In the genomic region with DNA sequence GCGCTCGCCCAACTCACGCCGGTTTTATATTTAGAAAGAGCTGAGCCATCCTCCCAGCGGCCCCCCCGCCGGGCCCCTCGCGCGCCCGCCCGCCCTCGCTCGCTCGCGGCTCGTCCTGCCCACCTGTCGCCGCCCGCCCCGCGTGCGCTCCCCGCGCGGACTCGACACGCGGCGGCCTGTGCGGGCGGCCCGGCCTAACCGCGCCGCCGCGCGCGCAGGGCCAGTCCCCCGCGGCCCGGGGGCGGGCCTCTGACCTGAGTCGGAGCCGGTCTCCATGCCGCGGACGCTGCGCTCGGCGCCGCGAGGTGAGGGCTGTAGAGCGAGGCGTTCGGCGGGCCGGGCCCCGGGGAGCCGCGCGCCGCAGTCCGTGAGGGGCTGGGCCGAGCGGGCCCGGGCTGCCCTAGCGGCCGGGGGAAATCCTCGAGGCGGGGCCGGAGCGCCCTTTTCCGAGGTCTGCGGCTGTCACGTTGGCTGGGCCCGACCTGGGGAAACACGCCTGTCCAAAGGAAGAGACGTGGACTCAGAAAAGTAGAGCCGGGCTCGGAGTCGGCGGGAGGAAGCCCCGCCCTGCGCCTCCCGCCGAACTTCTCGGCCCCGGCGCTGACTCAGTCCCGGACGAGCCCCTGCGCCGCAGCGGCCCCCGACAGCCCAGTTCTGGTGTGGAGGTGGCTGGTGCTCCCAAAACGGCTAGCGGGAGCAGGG, we compare ENCODE assay signal across 8 cellular contexts. TPM values are rescaled to one million over a fixed set of nuclear protein-coding genes. Genes with fewer than 3 reads are reported as not detected.
DNase-seq lines count a peak whose midpoint lies in the region; ATAC-seq and TF ChIP-seq lines count a peak whose summit lies in the region.

A gene with protein sequence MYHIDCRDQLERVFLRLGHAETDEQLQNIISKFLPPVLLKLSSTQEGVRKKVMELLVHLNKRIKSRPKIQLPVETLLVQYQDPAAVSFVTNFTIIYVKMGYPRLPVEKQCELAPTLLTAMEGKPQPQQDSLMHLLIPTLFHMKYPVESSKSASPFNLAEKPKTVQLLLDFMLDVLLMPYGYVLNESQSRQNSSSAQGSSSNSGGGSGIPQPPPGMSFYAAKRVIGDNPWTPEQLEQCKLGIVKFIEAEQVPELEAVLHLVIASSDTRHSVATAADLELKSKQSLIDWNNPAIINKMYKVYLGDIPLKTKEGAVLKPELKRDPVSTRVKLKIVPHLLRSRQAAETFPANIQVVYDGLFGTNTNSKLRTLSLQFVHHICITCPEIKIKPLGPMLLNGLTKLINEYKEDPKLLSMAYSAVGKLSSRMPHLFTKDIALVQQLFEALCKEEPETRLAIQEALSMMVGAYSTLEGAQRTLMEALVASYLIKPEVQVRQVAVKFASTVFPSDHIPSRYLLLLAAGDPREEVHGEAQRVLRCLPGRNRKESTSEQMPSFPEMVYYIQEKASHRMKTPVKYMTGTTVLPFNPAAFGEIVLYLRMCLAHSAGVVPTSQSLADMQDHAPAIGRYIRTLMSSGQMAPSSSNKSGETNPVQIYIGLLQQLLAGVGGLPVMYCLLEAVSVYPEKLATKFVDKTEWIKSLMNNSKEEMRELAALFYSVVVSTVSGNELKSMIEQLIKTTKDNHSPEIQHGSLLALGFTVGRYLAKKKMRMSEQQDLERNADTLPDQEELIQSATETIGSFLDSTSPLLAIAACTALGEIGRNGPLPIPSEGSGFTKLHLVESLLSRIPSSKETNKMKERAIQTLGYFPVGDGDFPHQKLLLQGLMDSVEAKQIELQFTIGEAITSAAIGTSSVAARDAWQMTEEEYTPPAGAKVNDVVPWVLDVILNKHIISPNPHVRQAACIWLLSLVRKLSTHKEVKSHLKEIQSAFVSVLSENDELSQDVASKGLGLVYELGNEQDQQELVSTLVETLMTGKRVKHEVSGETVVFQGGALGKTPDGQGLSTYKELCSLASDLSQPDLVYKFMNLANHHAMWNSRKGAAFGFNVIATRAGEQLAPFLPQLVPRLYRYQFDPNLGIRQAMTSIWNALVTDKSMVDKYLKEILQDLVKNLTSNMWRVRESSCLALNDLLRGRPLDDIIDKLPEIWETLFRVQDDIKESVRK (N-terminal part only) (minus strand): TSS at position 522 of the 702 bp plus-strand sequence. CDS start 11,465 bp downstream, outside the sequence.

- H3K36me3 ChIP-seq in Peyer's patch, result no peaks in the 10 kb centered on the region
- H3K36me3 ChIP-seq in esophagus squamous epithelium, result no peaks in the 10 kb centered on the region

- no peaks in the 10 kb centered on the region for H3K9me3 Mint-ChIP-seq in activated T-helper 1 cell treated with anti-CD3 and anti-CD28 coated beads, Interleukin-12 subunit alpha, Interleukin-12 subunit beta, Interleukin-2, Interleukin-4 antibody, amounts not matched to agents 30 ng/mL and 10 ng/mL and 1 ng/mL, durations not matched to agents 14 hours and 24 hours and 36 hours

- DNase-seq in COLO668 (lab: John Stamatoyannopoulos, UW; ENCODE audit: unreplicated experiment) (peak; percentile 77), Peyer's patch (peak; percentile 65 to 89 (median 87)), esophagus squamous epithelium (lab: John Stamatoyannopoulos, UW) (peak; percentile 17), myocyte (ENCODE audit: low read depth) (peak; percentile 83)
- DNase-seq in activated T-helper 1 cell treated with anti-CD3 and anti-CD28 coated beads, Interleukin-12 subunit alpha, Interleukin-12 subunit beta, Interleukin-2, Interleukin-4 antibody, amounts not matched to agents 30 ng/mL and 10 ng/mL and 1 ng/mL, durations not matched to agents 14 hours and 24 hours and 36 hours (ENCODE audit: low spot score), result peak; percentile 65
- DNase-seq in stimulated activated CD8-positive, alpha-beta memory T cell treated with anti-CD3 and anti-CD28 coated beads, Interleukin-7, amount 100 ng/mL, for 4 hours (ENCODE audit: low read depth in 2 of 2), result peak; percentile 39 to 70

- H3K4me1 Mint-ChIP-seq in activated T-helper 1 cell treated with anti-CD3 and anti-CD28 coated beads, Interleukin-12 subunit alpha, Interleukin-12 subunit beta, Interleukin-2, Interleukin-4 antibody, amounts not matched to agents 30 ng/mL and 10 ng/mL and 1 ng/mL, durations not matched to agents 14 hours and 24 hours and 36 hours (ENCODE audit: low read depth), result peaks cover 34% of the 10 kb centered on the region

- H3K9me3 ChIP-seq in Peyer's patch, result no peaks in the 10 kb centered on the region
- H3K9me3 ChIP-seq in esophagus squamous epithelium, result no peaks in the 10 kb centered on the region

- H3K4me1 ChIP-seq in Peyer's patch (peaks cover 0 to 6% (median 0%) of the 10 kb centered on the region in 4 donors), esophagus squamous epithelium (peaks cover 12 to 36% (median 14%) of the 10 kb centered on the region in 3 donors)

- peak within 1 kb of the TSS; percentile 87 for H3K4me3 Mint-ChIP-seq in activated T-helper 1 cell treated with anti-CD3 and anti-CD28 coated beads, Interleukin-12 subunit alpha, Interleukin-12 subunit beta, Interleukin-2, Interleukin-4 antibody, amounts not matched to agents 30 ng/mL and 10 ng/mL and 1 ng/mL, durations not matched to agents 14 hours and 24 hours and 36 hours

- peak within 1 kb of the TSS; percentile 96 to 99 (median 98) for H3K27ac ChIP-seq in Peyer's patch
- peak within 1 kb of the TSS; percentile 94 to 99 (median 96) for H3K27ac ChIP-seq in esophagus squamous epithelium

- H3K36me3 Mint-ChIP-seq in activated T-helper 1 cell treated with anti-CD3 and anti-CD28 coated beads, Interleukin-12 subunit alpha, Interleukin-12 subunit beta, Interleukin-2, Interleukin-4 antibody, amounts not matched to agents 30 ng/mL and 10 ng/mL and 1 ng/mL, durations not matched to agents 14 hours and 24 hours and 36 hours (ENCODE audit: low read depth), result peaks cover 12% of the 10 kb centered on the region

- TF ChIP-seq POLR2A in Peyer's patch (IDR thresholded peaks at IDR 0.05) (peak; percentile 41 to 60), esophagus squamous epithelium (IDR thresholded peaks at IDR 0.05) (peak in 1 of 4 donors; percentile 54)

- intact Hi-C loops in activated T-helper 1 cell treated with anti-CD3 and anti-CD28 coated beads, Interleukin-12 subunit alpha, Interleukin-12 subunit beta, Interleukin-2, Interleukin-4 antibody, amounts not matched to agents 30 ng/mL and 10 ng/mL and 1 ng/mL, durations not matched to agents 14 hours and 24 hours and 36 hours (cut with micrococcal nuclease), result loop anchor here (1.0 to 10.0 kb wide), 13 partner anchors 41 to 1931 kb away; partner anchors contain the start of genes C9orf43, DNAJC25, FKBP15 and INIP
- intact Hi-C loops in esophagus squamous epithelium (cut with DNase I), result no loop called here

- peak in 2 of 6 experiments; percentile 16 to 29 for TF ChIP-seq CTCF in Peyer's patch (IDR thresholded peaks at IDR 0.05)
- peak in 2 of 6 experiments; percentile 3 to 26 for TF ChIP-seq CTCF in esophagus squamous epithelium (IDR thresholded peaks at IDR 0.05)

- H3K27me3 Mint-ChIP-seq in activated T-helper 1 cell treated with anti-CD3 and anti-CD28 coated beads, Interleukin-12 subunit alpha, Interleukin-12 subunit beta, Interleukin-2, Interleukin-4 antibody, amounts not matched to agents 30 ng/mL and 10 ng/mL and 1 ng/mL, durations not matched to agents 14 hours and 24 hours and 36 hours (ENCODE audit: insufficient read depth), result peaks cover 3% of the 10 kb centered on the region

- 0% methylated on average over 17 of the region's 99 CpGs; no CpG with 5 or more reads in 1 of the 2 donors for WGBS in esophagus squamous epithelium, 2 donors

- peak; percentile 55 for ATAC-seq in GM19452 (IDR thresholded peaks at IDR 0.05; ENCODE audit: unreplicated experiment)
- peak; percentile 36 for ATAC-seq in HG03565 (IDR thresholded peaks at IDR 0.05; ENCODE audit: unreplicated experiment)

- H3K27me3 ChIP-seq in Peyer's patch (no peaks in the 10 kb centered on the region), esophagus squamous epithelium (peaks cover 0 to 5% (median 0%) of the 10 kb centered on the region in 4 donors)

- H3K27ac Mint-ChIP-seq in activated T-helper 1 cell treated with anti-CD3 and anti-CD28 coated beads, Interleukin-12 subunit alpha, Interleukin-12 subunit beta, Interleukin-2, Interleukin-4 antibody, amounts not matched to agents 30 ng/mL and 10 ng/mL and 1 ng/mL, durations not matched to agents 14 hours and 24 hours and 36 hours, result peak within 1 kb of the TSS; percentile 86

- peak within 1 kb of the TSS; percentile 82 to 98 (median 92) for H3K4me3 ChIP-seq in Peyer's patch
- peak within 1 kb of the TSS; percentile 65 to 91 (median 82) for H3K4me3 ChIP-seq in esophagus squamous epithelium

RNA-seq across cellular contexts. Expression of the gene that starts here (rescaled TPM):
- 100 to 1,000 TPM; 108 to 179 (median 133) TPM for total RNA-seq in Peyer's patch
- 98.9 and 110 TPM in 2 replicates for total RNA-seq in activated T-helper 1 cell treated with anti-CD3 and anti-CD28 coated beads, Interleukin-12 subunit alpha, Interleukin-12 subunit beta, Interleukin-2, Interleukin-4 antibody, amounts not matched to agents 30 ng/mL and 10 ng/mL and 1 ng/mL, durations not matched to agents 14 hours and 24 hours and 36 hours
- 10 to 100 TPM; 35.6 to 76.9 (median 47.4) TPM for total RNA-seq in esophagus squamous epithelium
- 94.3 and 98.0 TPM in 2 replicates for total RNA-seq in myocyte
- polyA plus RNA-seq in myocyte (2012), result 41.0 TPM

Comparison
In these comparisons a context has a peak if more than half of its experiments do, and no peak if none do; other contexts are left out.
1. Peak in every context shown above with its lines: DNase-seq, ATAC-seq, H3K4me3 ChIP-seq and H3K27ac ChIP-seq.
2. DNase-seq: peak in every context shown above with its lines; median percentile 87 in Peyer's patch; 83 in myocyte; 77 in COLO668; 65 in activated T-helper 1 cell treated with anti-CD3 and anti-CD28 coated beads, Interleukin-12 subunit alpha, Interleukin-12 subunit beta, Interleukin-2, Interleukin-4 antibody, amounts not matched to agents 30 ng/mL and 10 ng/mL and 1 ng/mL, durations not matched to agents 14 hours and 24 hours and 36 hours; 54 in stimulated activated CD8-positive, alpha-beta memory T cell treated with anti-CD3 and anti-CD28 coated beads, Interleukin-7, amount 100 ng/mL, for 4 hours; 17 in esophagus squamous epithelium.